Comparison of ENCODE assay signal across 12 cellular contexts in the genomic region with DNA sequence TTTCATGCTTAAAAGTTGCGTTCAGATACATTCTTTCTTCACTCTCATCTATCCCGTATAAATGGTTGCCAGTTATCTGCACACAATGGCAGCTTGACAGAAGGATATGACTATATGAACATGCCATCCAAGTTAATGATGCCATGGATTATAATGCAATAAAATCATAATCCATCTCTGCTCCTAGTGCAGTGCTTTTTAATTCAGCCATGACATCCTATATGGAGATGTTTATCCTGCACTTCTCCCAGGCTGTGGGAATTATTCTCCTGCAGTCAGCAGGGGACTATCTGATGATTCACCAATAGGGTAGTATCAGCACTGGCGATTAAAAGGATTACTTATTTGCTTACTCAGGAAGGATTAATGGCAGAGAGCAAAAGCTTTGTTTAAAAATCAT.
DNase-seq lines count a peak whose midpoint lies in the region; ATAC-seq and TF ChIP-seq lines count a peak whose summit lies in the region.
"Had no signal": no experiment of that assay in that cellular context is flagged by ENCODE, and none has a peak within 500 bp of the region (broad histone marks: within the 10 kb centered on the region; RNA-seq: fewer than 3 reads in every experiment).

No MANE protein-coding gene starts in this region.

- no peak overlapping the region for H3K9ac ChIP-seq in adipocyte (ENCODE audit: low read length)

- no peaks in the 10 kb centered on the region for H3K36me3 ChIP-seq in A673 (ENCODE audit: insufficient read depth, low read length, poor library complexity, severe bottlenecking)
- no peaks in the 10 kb centered on the region for H3K36me3 ChIP-seq in adipocyte (ENCODE audit: control insufficient read depth, insufficient read depth, low read length, severe bottlenecking)

- no peak for TF ChIP-seq CTCF in A673 (conservative IDR thresholded peaks at IDR 0.05; ENCODE audit: low read depth, low read length)

- DNase-seq in A673 (ENCODE audit: low spot score) (peak; percentile 93), HS-27A (ENCODE audit: low read depth) (peak; percentile 38), adipocyte (ENCODE audit: low read depth) (peak; percentile 14), iris pigment epithelial cell (ENCODE audit: low read depth) (peak; percentile 86), erythroblast (lab: John Stamatoyannopoulos, UW) (no peak)
- no peak for DNase-seq in stimulated activated CD4-positive, alpha-beta T cell treated with anti-CD3 and anti-CD28 coated beads, Interleukin-12 subunit alpha, Interleukin-12 subunit beta, amount 100 ng/mL, for 4 hours
- DNase-seq in activated T-cell treated with anti-CD3 and anti-CD28 coated beads, Interleukin-2, amount 50 U/mL, for 48 hours: no peak
- DNase-seq: AML-193, anterior cingulate cortex, NCI-H1694 treated with DMSO at 0.1 percent for 48 hours, psoas muscle had no signal

- H3K4me3 ChIP-seq in A673 (ENCODE audit: low read depth, low read length, poor library complexity, severe bottlenecking) (no peak overlapping the region), adipocyte (ENCODE audit: low read length) (no peak overlapping the region)
- H3K4me3 ChIP-seq: psoas muscle had no signal

- POLR2A ChIA-PET in A673 (lab: Charles Lee; ENCODE audit: low non-redundant PET): no interaction called here

- H3K9me3 ChIP-seq in A673 (ENCODE audit: low read depth, low read length, poor library complexity, severe bottlenecking) (no peaks in the 10 kb centered on the region), adipocyte (ENCODE audit: control insufficient read depth, low read length) (no peaks in the 10 kb centered on the region)
- H3K9me3 ChIP-seq: psoas muscle had no signal

- peaks cover 53% of the 10 kb centered on the region for H3K4me1 ChIP-seq in A673 (ENCODE audit: insufficient read depth, low read length, poor library complexity, severe bottlenecking)
- H3K4me1 ChIP-seq in adipocyte (ENCODE audit: control insufficient read depth, insufficient read depth, low read length): no peaks in the 10 kb centered on the region
- H3K4me1 ChIP-seq: psoas muscle had no signal

- intact Hi-C loops in A673 (cut with micrococcal nuclease; ENCODE audit: unreplicated experiment): loop anchor here (5.0 to 10.0 kb wide), 4 partner anchors 105 to 382 kb away; a partner anchor contains a TSS

- peak overlapping the region; percentile 38 for H3K27ac ChIP-seq in A673 (ENCODE audit: low read depth, low read length, poor library complexity, severe bottlenecking)
- H3K27ac ChIP-seq: psoas muscle had no signal

- CTCF ChIA-PET in A673 (lab: Charles Lee): no interaction called here

- no peak for ATAC-seq in HG03520 (IDR thresholded peaks at IDR 0.05; ENCODE audit: unreplicated experiment)
- ATAC-seq: psoas muscle had no signal

- H3K27me3 ChIP-seq in A673 (replicated peaks; ENCODE audit: insufficient read depth, low read depth, low read length, poor library complexity): no peaks in the 10 kb centered on the region
- no peaks in the 10 kb centered on the region for H3K27me3 ChIP-seq in adipocyte (replicated peaks; ENCODE audit: control insufficient read depth, insufficient read depth, low read length)

- TF ChIP-seq POLR2A in erythroblast (IDR thresholded peaks at IDR 0.05; ENCODE audit: low read length): no peak

- no TSS peak for BruUV-seq in A673 (replicated peaks; lab: Mats Ljungman, UMichigan)

Comparison
In these comparisons a context has a peak if more than half of its experiments do, and no peak if none do; other contexts are left out.
1. DNase-seq: peak in A673 (single experiment), HS-27A (single experiment), adipocyte (single experiment) and iris pigment epithelial cell (single experiment); none in stimulated activated CD4-positive, alpha-beta T cell treated with anti-CD3 and anti-CD28 coated beads, Interleukin-12 subunit alpha, Interleukin-12 subunit beta, amount 100 ng/mL, for 4 hours (single experiment), activated T-cell treated with anti-CD3 and anti-CD28 coated beads, Interleukin-2, amount 50 U/mL, for 48 hours (0 of 2) and erythroblast (0 of 2).